ENCODE assay signal across 12 cellular contexts in the genomic region with DNA sequence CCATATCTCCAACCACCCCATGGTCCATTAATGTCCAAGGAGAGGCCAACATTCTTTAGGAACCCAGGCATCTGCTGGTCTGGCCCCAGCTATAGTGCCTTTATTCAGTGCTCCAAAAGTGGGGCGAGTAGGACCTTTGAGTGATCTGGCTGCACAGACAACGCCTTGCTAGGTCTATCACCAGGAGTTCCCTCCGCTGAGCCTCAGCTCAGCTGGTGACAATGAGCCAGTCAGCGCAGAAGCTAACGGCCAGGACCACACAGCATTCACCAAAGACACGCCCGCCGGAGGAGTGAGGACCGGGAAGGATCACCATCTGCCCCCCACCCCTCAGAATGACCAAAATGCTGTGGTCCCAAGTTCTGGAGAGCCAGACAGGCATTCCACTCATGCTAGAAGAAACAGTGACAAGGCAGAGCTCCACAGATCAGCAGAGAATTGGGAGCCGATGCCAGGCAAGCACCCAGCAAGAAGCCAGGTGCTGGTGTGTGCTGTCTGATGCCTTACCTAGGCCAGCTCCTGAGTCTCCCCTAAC. TPM values are rescaled to one million over a fixed set of nuclear protein-coding genes. Genes with fewer than 3 reads are reported as not detected.
DNase-seq lines count a peak whose midpoint lies in the region; ATAC-seq lines count a peak whose summit lies in the region.
"Had no signal": no experiment of that assay in that cellular context is flagged by ENCODE, and none has a peak within 500 bp of the region (broad histone marks: within the 10 kb centered on the region; RNA-seq: fewer than 3 reads in every experiment).

No MANE protein-coding gene starts in this region.

- intact Hi-C loops in Right ventricle myocardium inferior (cut with DNase I) = loop anchor here (5.0 kb wide), 1 partner anchor 36 kb away; no protein-coding TSS in a partner anchor

- H3K27ac ChIP-seq in epithelial cell of prostate (peak overlapping the region; percentile 92), skin epidermis (peak overlapping the region in 20 of 21 experiments; percentile 2 to 95 (median 72))

- H3K4me3 Mint-ChIP-seq in T-cell = peak overlapping the region in 1 of 3 donors; percentile 46

- POLR2A ChIA-PET in T-cell (lab: Charles Lee) = interaction anchor here in 1 of 2 donors (0.6 to 0.8 kb wide), 2 partner anchors 11 to 15 kb away, joined by 3 read pairs; no protein-coding TSS in a partner anchor

- peak overlapping the region; percentile 95 to 96 for H3K27ac Mint-ChIP-seq in T-cell

- CTCF ChIA-PET in T-cell (lab: Charles Lee) = interaction anchor here (1.0 to 1.7 kb wide), 3 partner anchors 8 to 20 kb away, joined by 3 to 5 read pairs (median 3); no protein-coding TSS in a partner anchor

- DNase-seq in DMS53 treated with DMSO at 0.1 percent for 48 hours (lab: John Stamatoyannopoulos, UW; ENCODE audit: unreplicated experiment) (peak; percentile 16), T-cell (no peak), epithelial cell of prostate (ENCODE audit: low read depth, low spot score) (no peak), Right ventricle myocardium inferior (ENCODE audit: missing footprints) (no peak), germinal center (ENCODE audit: low spot score) (no peak)
- DNase-seq: NCI-H2171; RPMI8226; stimulated activated CD8-positive, alpha-beta memory T cell treated with anti-CD3 and anti-CD28 coated beads, Interleukin-4, amount 100 ng/mL, for 48 hours had no signal

- ATAC-seq in T-cell (replicated peaks in 1 of 4) (no peak), Right ventricle myocardium inferior (no peak), HG02642 (IDR thresholded peaks at IDR 0.05; ENCODE audit: poor library complexity, unreplicated experiment) (no peak)
- ATAC-seq: body of pancreas, left lobe of liver had no signal

- no peaks in the 10 kb centered on the region for H3K9me3 Mint-ChIP-seq in T-cell

- H3K36me3 Mint-ChIP-seq in T-cell = peaks cover 10% of the 10 kb centered on the region

- H3K4me3 ChIP-seq in skin epidermis = no peak overlapping the region
- H3K4me3 ChIP-seq: body of pancreas had no signal

- H3K27me3 Mint-ChIP-seq in T-cell = no peaks in the 10 kb centered on the region

- H3K4me1 Mint-ChIP-seq in T-cell = peaks cover 72 to 81% (median 81%) of the 10 kb centered on the region in 3 donors

RNA-seq across cellular contexts. Expression of a gene that starts 19.0 kb away (rescaled TPM):
- total RNA-seq in T-cell (100 to 1,000 TPM in 3 of 5 donors, 10 to 100 TPM in 2; 86.1 to 106 (median 101) TPM), Right ventricle myocardium inferior (12.2 TPM)

RNA-seq across cellular contexts. Expression of a gene that starts 33.9 kb away (rescaled TPM):
- total RNA-seq in T-cell (not detected), Right ventricle myocardium inferior (not detected)
- total RNA-seq: body of pancreas, left lobe of liver had no signal
